20 cellular contexts compared by ENCODE assay signal in the genomic region with DNA sequence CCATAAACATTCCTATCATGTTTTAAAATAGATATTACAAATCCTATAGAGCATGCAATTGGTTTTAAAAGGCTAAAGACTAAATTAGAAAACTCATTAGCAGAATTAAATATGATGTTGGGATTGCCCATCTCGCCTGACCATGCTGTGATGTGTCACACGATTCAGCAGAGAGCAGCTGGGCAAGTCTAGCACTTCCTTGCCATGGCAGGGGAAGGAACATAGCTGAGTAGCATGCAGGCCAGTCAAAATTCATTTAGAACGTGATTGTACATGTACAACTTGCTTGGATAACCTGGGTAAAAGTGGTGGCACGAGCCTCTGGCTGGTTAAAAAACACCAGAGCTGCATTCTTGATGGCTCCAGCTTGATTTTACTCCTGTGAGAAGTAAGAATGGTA.
"Had no signal": no experiment of that assay in that cellular context is flagged by ENCODE, and none has a peak within 500 bp of the region (broad histone marks: within the 10 kb centered on the region; RNA-seq: fewer than 3 reads in every experiment).

No MANE protein-coding gene starts in this region.

- H3K4me1 Mint-ChIP-seq: memory B cell; nephron; stimulated activated naive B cell treated with anti-CD40 and anti-IgM and Interleukin-4, amounts not matched to agents 10 μg/mL and 1 μg/mL and 100 μg/mL, for 72 hours had no signal

- H3K4me1 ChIP-seq: thyroid gland had no signal

- H3K27me3 Mint-ChIP-seq: memory B cell; stimulated activated naive B cell treated with anti-CD40 and anti-IgM and Interleukin-4, amounts not matched to agents 10 μg/mL and 1 μg/mL and 100 μg/mL, for 72 hours had no signal

- ATAC-seq: stimulated activated naive B cell treated with anti-CD40 and anti-IgM and Interleukin-4, amounts not matched to agents 10 μg/mL and 1 μg/mL and 100 μg/mL, for 72 hours had no signal

- H3K9me3 Mint-ChIP-seq: memory B cell; nephron; stimulated activated naive B cell treated with anti-CD40 and anti-IgM and Interleukin-4, amounts not matched to agents 10 μg/mL and 1 μg/mL and 100 μg/mL, for 72 hours had no signal

- DNase-seq: activated CD4-positive, alpha-beta T cell treated with anti-CD3 and anti-CD28 coated beads for 1 hour; activated CD4-positive, alpha-beta T cell treated with anti-CD3 and anti-CD28 coated beads, Interleukin-2, amount 50 U/mL, for 4 hours; activated effector memory CD4-positive, alpha-beta T cell treated with Interleukin-2 at 50 U/mL for 16 hours; activated naive CD4-positive, alpha-beta T cell treated with anti-CD3 and anti-CD28 coated beads, Interleukin-2, amount 50 U/mL, for 16 hours; activated T-cell treated with anti-CD3 and anti-CD28 coated beads, Interleukin-2, amount 50 U/mL, for 1 hour; caudate nucleus; hippocampal formation; kidney; left ventricle myocardium inferior; occipital lobe; stimulated activated CD4-positive, alpha-beta T cell treated with anti-CD3 and anti-CD28 coated beads, Interleukin-15, amount 100 ng/mL, for 24 hours; stimulated activated CD4-positive, alpha-beta T cell treated with anti-CD3 and anti-CD28 coated beads, Interleukin-4, amount 100 ng/mL, for 1 hour; stimulated activated naive B cell treated with anti-CD40 and anti-IgM and Interleukin-4, amounts not matched to agents 10 μg/mL and 1 μg/mL and 100 μg/mL, for 72 hours; T1000; thyroid gland had no signal

- H3K4me3 ChIP-seq: coronary artery, esophagus muscularis mucosa, left ventricle myocardium inferior, thyroid gland had no signal

- H3K27ac ChIP-seq: coronary artery, esophagus muscularis mucosa, left ventricle myocardium inferior, thyroid gland, VCaP had no signal

- H3K27me3 ChIP-seq: esophagus muscularis mucosa, thyroid gland had no signal

- H3K9me3 ChIP-seq: esophagus muscularis mucosa, left ventricle myocardium inferior, thyroid gland had no signal

- H3K36me3 ChIP-seq: esophagus muscularis mucosa, left ventricle myocardium inferior, thyroid gland had no signal

- H3K36me3 Mint-ChIP-seq: memory B cell had no signal

- H3K4me3 Mint-ChIP-seq: memory B cell; nephron; stimulated activated naive B cell treated with anti-CD40 and anti-IgM and Interleukin-4, amounts not matched to agents 10 μg/mL and 1 μg/mL and 100 μg/mL, for 72 hours had no signal
